ENCODE assay signal across 37 cellular contexts in the genomic region with DNA sequence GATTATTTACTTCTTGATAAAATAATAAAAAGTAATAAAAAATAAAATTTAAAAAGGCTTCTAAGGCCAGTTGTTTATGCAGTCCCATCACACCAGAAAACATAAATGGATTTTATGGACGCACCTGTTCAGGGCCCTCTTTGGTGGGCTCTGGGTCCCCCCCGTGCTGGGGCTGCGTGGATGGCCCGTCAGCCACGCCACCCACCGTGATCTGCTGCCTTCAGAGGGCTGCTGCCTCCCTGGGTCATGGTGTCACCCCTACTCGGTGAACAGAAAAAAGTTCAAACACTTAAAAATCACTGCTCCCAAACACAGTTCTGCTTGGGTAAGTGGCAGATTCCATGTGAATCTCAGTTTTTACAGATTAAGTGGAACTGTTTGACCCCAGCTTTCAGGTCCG.
DNase-seq lines count a peak whose midpoint lies in the region; ATAC-seq, FAIRE-seq and TF ChIP-seq lines count a peak whose summit lies in the region.
"Had no signal": no experiment of that assay in that cellular context is flagged by ENCODE, and none has a peak within 500 bp of the region (broad histone marks: within the 10 kb centered on the region; RNA-seq: fewer than 3 reads in every experiment).

No MANE protein-coding gene starts in this region.

- FAIRE-seq in H1 (lab: Jason Lieb, UNC) = no peak
- FAIRE-seq: A204.1, A549, D721Med had no signal

- CTCF ChIA-PET in H1 (lab: Charles Lee; ENCODE audit: partially characterized antibody) = interaction anchor here (1.0 kb wide), 1 partner anchor 102 kb away, joined by 3 read pairs; no protein-coding TSS in a partner anchor

- H3K36me3 Mint-ChIP-seq in neural progenitor cell (no peaks in the 10 kb centered on the region), osteocyte (ENCODE audit: unreplicated experiment) (no peaks in the 10 kb centered on the region), progenitor cell of endocrine pancreas (ENCODE audit: insufficient read depth) (no peaks in the 10 kb centered on the region)
- H3K36me3 Mint-ChIP-seq: CD14-positive monocyte; CD4-positive, alpha-beta memory T cell; CD4-positive, CD25-positive, alpha-beta regulatory T cell; CD8-positive, alpha-beta memory T cell; CD8-positive, alpha-beta T cell had no signal

- TF ChIP-seq EP300 in H1 (IDR thresholded peaks at IDR 0.05; ENCODE audit: borderline replicate concordance in 1 of 2, low read depth in 2 of 2, low read length in 2 of 2) = no peak
- TF ChIP-seq EP300 in esophagus muscularis mucosa (IDR thresholded peaks at IDR 0.05) = no peak

- H3K36me3 ChIP-seq in H1 (ENCODE audit: control insufficient read depth in 2 of 4, insufficient read depth in 4 of 4, low read length in 3 of 4) (no peaks in the 10 kb centered on the region), esophagus muscularis mucosa (no peaks in the 10 kb centered on the region), neural progenitor cell (no peaks in the 10 kb centered on the region), neuronal stem cell (replicated peaks in 1 of 2; ENCODE audit: control insufficient read depth in 2 of 2, insufficient read depth in 2 of 2, low read length in 2 of 2) (no peaks in the 10 kb centered on the region)
- H3K36me3 ChIP-seq: BE2C; BLaER1; BLaER1 treated with 17β-estradiol and CSF1 and Interleukin-3, amounts not matched to agents 10 nM and 100 nM had no signal

- H3K9ac ChIP-seq in H1 (replicated peaks in 1 of 4; ENCODE audit: extremely low read depth in 1 of 4, low read depth in 3 of 4, low read length in 3 of 4) (no peak overlapping the region), neural progenitor cell (no peak overlapping the region), neuronal stem cell (ENCODE audit: low read depth, low read length, poor library complexity) (no peak overlapping the region)
- H3K9ac ChIP-seq: BLaER1; BLaER1 treated with 17β-estradiol and CSF1 and Interleukin-3, amounts not matched to agents 10 nM and 100 nM had no signal

- H4K5ac ChIP-seq in H1 (ENCODE audit: insufficient read length, low read depth, low read length) = no peak overlapping the region

- H3K14ac ChIP-seq in H1 (ENCODE audit: insufficient read length) (no peak overlapping the region), neuronal stem cell (ENCODE audit: low read length) (no peak overlapping the region)

- H4K91ac ChIP-seq in H1 (replicated peaks; ENCODE audit: insufficient read length, low read length) = no peak overlapping the region
- no peak overlapping the region for H4K91ac ChIP-seq in neuronal stem cell (ENCODE audit: low read depth, low read length, poor library complexity)

- H3K79me2 ChIP-seq in H1 (ENCODE audit: control insufficient read depth in 1 of 2, insufficient read depth in 2 of 2, low read length in 2 of 2) (no peaks in the 10 kb centered on the region), neural progenitor cell (ENCODE audit: low read depth) (no peaks in the 10 kb centered on the region)

- no peaks in the 10 kb centered on the region for H3K9me3 ChIP-seq in H1 (ENCODE audit: insufficient read depth in 2 of 2, low read depth in 1 of 2, low read length in 1 of 2)
- no peaks in the 10 kb centered on the region for H3K9me3 ChIP-seq in esophagus muscularis mucosa
- no peaks in the 10 kb centered on the region for H3K9me3 ChIP-seq in neural progenitor cell (ENCODE audit: low read depth)
- no peaks in the 10 kb centered on the region for H3K9me3 ChIP-seq in neuronal stem cell (replicated peaks in 1 of 2; ENCODE audit: control insufficient read depth in 2 of 2, insufficient read depth in 1 of 2, low read depth in 1 of 2, low read length in 2 of 2)
- H3K9me3 ChIP-seq: A549; BE2C; BLaER1; BLaER1 treated with 17β-estradiol and CSF1 and Interleukin-3, amounts not matched to agents 10 nM and 100 nM; Caco-2 had no signal

- H3K4me3 Mint-ChIP-seq in neural progenitor cell (no peak overlapping the region), osteocyte (ENCODE audit: unreplicated experiment) (no peak overlapping the region), progenitor cell of endocrine pancreas (ENCODE audit: low read depth) (no peak overlapping the region)
- H3K4me3 Mint-ChIP-seq: B cell; CD14-positive monocyte; CD4-positive, alpha-beta memory T cell; CD4-positive, alpha-beta T cell; CD4-positive, CD25-positive, alpha-beta regulatory T cell; CD8-positive, alpha-beta memory T cell; CD8-positive, alpha-beta T cell had no signal

- H3K4me1 Mint-ChIP-seq in neural progenitor cell (peaks cover 24% of the 10 kb centered on the region), osteocyte (ENCODE audit: unreplicated experiment) (no peaks in the 10 kb centered on the region), progenitor cell of endocrine pancreas (ENCODE audit: low read depth) (peaks cover 4% of the 10 kb centered on the region)
- H3K4me1 Mint-ChIP-seq: B cell; CD14-positive monocyte; CD4-positive, alpha-beta memory T cell; CD4-positive, CD25-positive, alpha-beta regulatory T cell; CD8-positive, alpha-beta memory T cell had no signal

- H3F3A ChIP-seq in neural progenitor cell (ENCODE audit: low read depth) = peaks cover 8% of the 10 kb centered on the region

- H4K8ac ChIP-seq in H1 (ENCODE audit: extremely low read depth, insufficient read depth, low read length) (no peak overlapping the region), neuronal stem cell (ENCODE audit: low read depth, low read length) (no peak overlapping the region)

- H2BK120ac ChIP-seq in H1 (replicated peaks; ENCODE audit: low read depth, low read length) (no peak overlapping the region), neuronal stem cell (ENCODE audit: low read depth, low read length) (no peak overlapping the region)

- no peaks in the 10 kb centered on the region for H3K23me2 ChIP-seq in H1 (ENCODE audit: low read depth, low read length)

- H3K23ac ChIP-seq in H1 (ENCODE audit: insufficient read length) (no peak overlapping the region), neuronal stem cell (ENCODE audit: low read depth, low read length, poor library complexity) (no peak overlapping the region)

- DNase-seq in H1 (ENCODE audit: low read depth in 1 of 2, low spot score in 2 of 2) = no peak
- DNase-seq in esophagus muscularis mucosa (ENCODE audit: extremely low spot score) = peak; percentile 84
- peak; percentile 31 for DNase-seq in neural progenitor cell (ENCODE audit: low spot score)
- no peak for DNase-seq in neuronal stem cell (ENCODE audit: low spot score)
- DNase-seq in osteocyte (ENCODE audit: extremely low spot score, unreplicated experiment) = no peak
- no peak for DNase-seq in progenitor cell of endocrine pancreas (ENCODE audit: low spot score, unreplicated experiment)
- DNase-seq: 8988T; ACHN; AML-193; BE2C; C1 segment of cervical spinal cord; Caco-2; Calu3; CD4-positive, alpha-beta memory T cell; CD4-positive, alpha-beta T cell; CD4-positive, CD25-positive, alpha-beta regulatory T cell; CD8-positive, alpha-beta memory T cell; CD8-positive, alpha-beta T cell; COR-L47; DMS 273 treated with DMSO at 0.1 percent for 48 hours; DMS153; DMS53; DMS79; DMS79 treated with DMSO at 0.1 percent for 48 hours; DND-41; EL had no signal

- H2BK12ac ChIP-seq in H1 (ENCODE audit: low read depth, low read length) = no peak overlapping the region
- H2BK12ac ChIP-seq in neuronal stem cell (ENCODE audit: low read length) = no peak overlapping the region

- intact Hi-C loops in esophagus muscularis mucosa (cut with DNase I) = no loop called here

- TF ChIP-seq CTCF in H1 (IDR thresholded peaks at IDR 0.05; ENCODE audit: control extremely low read depth in 1 of 3, insufficient read depth in 1 of 3, low read depth in 1 of 3, low read length in 3 of 3) (no peak), esophagus muscularis mucosa (IDR thresholded peaks at IDR 0.05) (no peak), neural progenitor cell (IDR thresholded peaks at IDR 0.05) (no peak), osteocyte (IDR thresholded peaks at IDR 0.05) (no peak), progenitor cell of endocrine pancreas (IDR thresholded peaks at IDR 0.05; ENCODE audit: unreplicated experiment) (no peak)

- H3K4me3 ChIP-seq in H1 (ENCODE audit: extremely low read depth in 1 of 4, insufficient read depth in 2 of 4, low read depth in 3 of 4, low read length in 4 of 4) (no peak overlapping the region), esophagus muscularis mucosa (no peak overlapping the region), neural progenitor cell (no peak overlapping the region), neuronal stem cell (ENCODE audit: low read length in 2 of 2) (no peak overlapping the region)
- H3K4me3 ChIP-seq: A549; BLaER1; BLaER1 treated with 17β-estradiol and CSF1 and Interleukin-3, amounts not matched to agents 10 nM and 100 nM had no signal

- H3K4ac ChIP-seq in H1 (replicated peaks; ENCODE audit: insufficient read length, low read depth, low read length) (no peak overlapping the region), neuronal stem cell (ENCODE audit: low read length) (no peak overlapping the region)

- H2BK5ac ChIP-seq in H1 (ENCODE audit: low read depth, low read length) = no peak overlapping the region
- no peak overlapping the region for H2BK5ac ChIP-seq in neuronal stem cell (ENCODE audit: low read length)

- H3K4me1 ChIP-seq in H1 (replicated peaks in 1 of 4; ENCODE audit: control insufficient read depth in 3 of 4, insufficient read depth in 4 of 4, low read length in 3 of 4) = no peaks in the 10 kb centered on the region
- H3K4me1 ChIP-seq in esophagus muscularis mucosa = no peaks in the 10 kb centered on the region
- H3K4me1 ChIP-seq in neural progenitor cell = peaks cover 19% of the 10 kb centered on the region
- H3K4me1 ChIP-seq in neuronal stem cell (ENCODE audit: control insufficient read depth in 2 of 2, insufficient read depth in 1 of 2, low read depth in 1 of 2, low read length in 2 of 2) = peaks cover under 1 to 5% of the 10 kb centered on the region in 2 donors
- H3K4me1 ChIP-seq: A549; BE2C; BLaER1; BLaER1 treated with 17β-estradiol and CSF1 and Interleukin-3, amounts not matched to agents 10 nM and 100 nM; Caco-2 had no signal

- H3K27me3 ChIP-seq in H1 (replicated peaks in 1 of 4; ENCODE audit: control insufficient read depth in 3 of 4, extremely low read depth in 1 of 4, insufficient read depth in 3 of 4, low read length in 3 of 4) = no peaks in the 10 kb centered on the region
- no peaks in the 10 kb centered on the region for H3K27me3 ChIP-seq in esophagus muscularis mucosa
- H3K27me3 ChIP-seq in neural progenitor cell = no peaks in the 10 kb centered on the region
- H3K27me3 ChIP-seq in neuronal stem cell (ENCODE audit: control insufficient read depth in 3 of 3, insufficient read depth in 3 of 3, low read depth in 1 of 3, low read length in 3 of 3) = no peaks in the 10 kb centered on the region
- H3K27me3 ChIP-seq: BE2C; BLaER1; BLaER1 treated with 17β-estradiol and CSF1 and Interleukin-3, amounts not matched to agents 10 nM and 100 nM had no signal

- no peaks in the 10 kb centered on the region for H4K20me1 ChIP-seq in H1 (replicated peaks in 1 of 2; ENCODE audit: control insufficient read depth in 1 of 2, insufficient read depth in 2 of 2, low read length in 2 of 2)
- no peaks in the 10 kb centered on the region for H4K20me1 ChIP-seq in neural progenitor cell (ENCODE audit: low read depth)
- H4K20me1 ChIP-seq: BLaER1; BLaER1 treated with 17β-estradiol and CSF1 and Interleukin-3, amounts not matched to agents 10 nM and 100 nM had no signal

- no peak overlapping the region for H2BK20ac ChIP-seq in H1 (ENCODE audit: low read length)

- no peak for TF ChIP-seq RAD21 in H1 (IDR thresholded peaks at IDR 0.05 in 1 of 2, conservative IDR thresholded peaks at IDR 0.05 in 1 of 2; ENCODE audit: low read depth in 2 of 2, low read length in 2 of 2)

- H3K18ac ChIP-seq in H1 (ENCODE audit: extremely low read depth, low read length) = no peak overlapping the region
- H3K18ac ChIP-seq in neuronal stem cell (ENCODE audit: low read length) = peak overlapping the region; percentile 30

- H3K4me2 ChIP-seq in H1 (ENCODE audit: insufficient read depth in 1 of 2, low read depth in 2 of 2, low read length in 2 of 2) (no peak overlapping the region), neural progenitor cell (peak overlapping the region; percentile 5), neuronal stem cell (ENCODE audit: insufficient read depth, low read length, poor library complexity, severe bottlenecking) (no peak overlapping the region)
- H3K4me2 ChIP-seq: A549; BLaER1; BLaER1 treated with 17β-estradiol and CSF1 and Interleukin-3, amounts not matched to agents 10 nM and 100 nM had no signal

- no peak overlapping the region for H3K27ac ChIP-seq in H1 (ENCODE audit: low read depth, low read length)
- no peak overlapping the region for H3K27ac ChIP-seq in esophagus muscularis mucosa (replicated peaks in 1 of 4)
- H3K27ac ChIP-seq in neural progenitor cell = peak overlapping the region; percentile 87
- peak overlapping the region; percentile 70 for H3K27ac ChIP-seq in neuronal stem cell (replicated peaks; ENCODE audit: low read length)
- H3K27ac ChIP-seq: 22Rv1; A549; BLaER1; BLaER1 treated with 17β-estradiol and CSF1 and Interleukin-3, amounts not matched to agents 10 nM and 100 nM; C4-2B had no signal

- POLR2A ChIA-PET in H1 (lab: Charles Lee; ENCODE audit: partially characterized antibody) = no interaction called here

- H3K9me3 Mint-ChIP-seq in neural progenitor cell (peaks cover 2% of the 10 kb centered on the region), osteocyte (ENCODE audit: unreplicated experiment) (no peaks in the 10 kb centered on the region), progenitor cell of endocrine pancreas (ENCODE audit: low read depth) (peaks cover 6% of the 10 kb centered on the region)
- H3K9me3 Mint-ChIP-seq: CD4-positive, alpha-beta T cell; CD8-positive, alpha-beta T cell had no signal

- peak overlapping the region; percentile 33 for H3K27ac Mint-ChIP-seq in neural progenitor cell
- no peak overlapping the region for H3K27ac Mint-ChIP-seq in osteocyte (ENCODE audit: unreplicated experiment)
- H3K27ac Mint-ChIP-seq in progenitor cell of endocrine pancreas = no peak overlapping the region
- H3K27ac Mint-ChIP-seq: B cell; CD14-positive monocyte; CD4-positive, alpha-beta memory T cell; CD4-positive, alpha-beta T cell; CD4-positive, CD25-positive, alpha-beta regulatory T cell; CD8-positive, alpha-beta memory T cell; CD8-positive, alpha-beta T cell had no signal

- H3K27me3 Mint-ChIP-seq in neural progenitor cell (ENCODE audit: insufficient read depth, low read depth) = peaks cover 12% of the 10 kb centered on the region
- H3K27me3 Mint-ChIP-seq in osteocyte (ENCODE audit: unreplicated experiment) = no peaks in the 10 kb centered on the region
- H3K27me3 Mint-ChIP-seq in progenitor cell of endocrine pancreas = peaks cover 24% of the 10 kb centered on the region
- H3K27me3 Mint-ChIP-seq: B cell; CD4-positive, alpha-beta memory T cell; CD4-positive, alpha-beta T cell; CD4-positive, CD25-positive, alpha-beta regulatory T cell; CD8-positive, alpha-beta memory T cell had no signal

- H2BK15ac ChIP-seq in H1 (ENCODE audit: low read length) (no peak overlapping the region), neuronal stem cell (ENCODE audit: low read length) (no peak overlapping the region)

- H2AK5ac ChIP-seq in H1 (ENCODE audit: low read depth, low read length) (no peak overlapping the region), neuronal stem cell (ENCODE audit: low read depth, low read length) (no peak overlapping the region)

- H2AFZ ChIP-seq in H1 (ENCODE audit: low read length) (0 out of 2 replicates have a peak overlapping the region, but pooled peaks have one; percentile 40), neural progenitor cell (replicated peaks) (no peak overlapping the region), neuronal stem cell (ENCODE audit: low read length) (no peak overlapping the region)

- ATAC-seq in GM21526 (IDR thresholded peaks at IDR 0.05; ENCODE audit: low FRiP score, unreplicated experiment) (no peak), HG03565 (IDR thresholded peaks at IDR 0.05; ENCODE audit: unreplicated experiment) (no peak)
- ATAC-seq: A549; CD8-positive, alpha-beta T cell had no signal

- H3K79me1 ChIP-seq in H1 (ENCODE audit: low read depth, low read length) (no peaks in the 10 kb centered on the region), neuronal stem cell (ENCODE audit: low read depth, low read length) (no peaks in the 10 kb centered on the region)

- no peak for TF ChIP-seq POLR2A in H1 (IDR thresholded peaks at IDR 0.05; ENCODE audit: control extremely low read depth in 1 of 2, low read depth in 2 of 2, low read length in 2 of 2)
- TF ChIP-seq POLR2A in esophagus muscularis mucosa (IDR thresholded peaks at IDR 0.05; ENCODE audit: low read depth) = no peak

- 95% methylated on average over 8 of the region's 8 CpGs; no CpG with 5 or more reads in 1 of the 2 experiments for WGBS in H1 (ENCODE audit: extremely low coverage in 1 of 2, insufficient coverage in 1 of 2, insufficient read length in 1 of 2, insufficient replicate concordance in 2 of 2, low coverage in 1 of 2, low lambda C conversion rate in 2 of 2, missing lambda C conversion rate in 1 of 2), 2 experiments
- 79% methylated on average over 8 of the region's 8 CpGs for WGBS in esophagus muscularis mucosa
- WGBS in neuronal stem cell (ENCODE audit: extremely low coverage in 2 of 2, insufficient read length in 2 of 2, insufficient replicate concordance in 1 of 2), 2 donors = no CpG with 5 or more reads among the region's 8 CpGs

- H3K56ac ChIP-seq in H1 (replicated peaks; ENCODE audit: insufficient read length, low read depth, low read length) = no peak overlapping the region

Comparison
In these comparisons a context has a peak if more than half of its experiments do, and no peak if none do; other contexts are left out.
1. DNase-seq: peak in esophagus muscularis mucosa (single experiment) and neural progenitor cell (single experiment); none in H1 (0 of 2), neuronal stem cell (single experiment), osteocyte (single experiment) and progenitor cell of endocrine pancreas (single experiment).
2. H3K27ac ChIP-seq: peak in neural progenitor cell (single experiment) and neuronal stem cell (single experiment); none in H1 (single experiment) and esophagus muscularis mucosa (0 of 4).